In the genomic region with DNA sequence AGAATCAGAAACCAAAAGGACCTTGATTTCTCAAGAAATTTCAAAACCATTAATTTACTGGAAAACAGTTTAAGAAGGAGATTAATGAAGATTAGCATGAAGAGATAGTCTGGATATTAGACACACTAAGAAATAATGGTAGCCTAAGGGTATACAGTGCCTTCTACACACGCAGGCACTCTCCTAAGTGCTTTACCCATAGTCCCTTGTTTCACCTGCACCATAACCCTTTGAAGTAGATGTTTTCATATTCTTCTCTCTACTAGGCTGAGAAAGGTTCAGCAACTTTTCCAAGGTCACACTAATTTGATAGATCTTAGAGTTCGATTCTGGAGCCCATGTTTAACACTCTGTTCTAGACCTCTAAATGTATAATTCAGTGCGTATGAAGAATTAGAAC, we compare ENCODE assay signal across 25 cellular contexts.
A peak's percentile ranks its signal among the peaks of the same experiment; 100 is the strongest.
DNase-seq lines count a peak whose midpoint lies in the region; FAIRE-seq and TF ChIP-seq lines count a peak whose summit lies in the region.
"Had no signal": no experiment of that assay in that cellular context is flagged by ENCODE, and none has a peak within 500 bp of the region (broad histone marks: within the 10 kb centered on the region; RNA-seq: fewer than 3 reads in every experiment).

No MANE protein-coding gene starts in this region.

- H3K27ac Mint-ChIP-seq in CD14-positive monocyte, result peak overlapping the region; percentile 32 to 80 (median 56)
- H3K27ac Mint-ChIP-seq in HFFc6, result peak overlapping the region; percentile 67; the same call in 1 of the 2 replicates
- no peak overlapping the region for H3K27ac Mint-ChIP-seq in astrocyte (ENCODE audit: unreplicated experiment)
- H3K27ac Mint-ChIP-seq in osteocyte (ENCODE audit: unreplicated experiment), result peak overlapping the region; percentile 85
- H3K27ac Mint-ChIP-seq: CD4-positive, alpha-beta T cell had no signal

- FAIRE-seq in astrocyte (lab: Jason Lieb, UNC), result peak; percentile 26
- FAIRE-seq: A549, GM18507, RCC 7860 had no signal

- H3K27me3 Mint-ChIP-seq in CD14-positive monocyte (ENCODE audit: low read depth in 3 of 3), result peaks cover 0 to 2% (median 0%) of the 10 kb centered on the region in 3 donors
- H3K27me3 Mint-ChIP-seq in HFFc6 (ENCODE audit: insufficient read depth), result no peaks in the 10 kb centered on the region
- peaks cover 2% of the 10 kb centered on the region for H3K27me3 Mint-ChIP-seq in astrocyte (ENCODE audit: low read depth, unreplicated experiment)
- H3K27me3 Mint-ChIP-seq in osteocyte (ENCODE audit: unreplicated experiment), result no peaks in the 10 kb centered on the region
- H3K27me3 Mint-ChIP-seq: CD4-positive, alpha-beta T cell had no signal

- H3K4me3 Mint-ChIP-seq in CD14-positive monocyte, result peak overlapping the region in 1 of 2 donors; percentile 29
- no peak overlapping the region for H3K4me3 Mint-ChIP-seq in HFFc6
- no peak overlapping the region for H3K4me3 Mint-ChIP-seq in astrocyte (ENCODE audit: unreplicated experiment)
- no peak overlapping the region for H3K4me3 Mint-ChIP-seq in osteocyte (ENCODE audit: unreplicated experiment)
- H3K4me3 Mint-ChIP-seq: CD4-positive, alpha-beta T cell had no signal

- no peak overlapping the region for H3K9ac ChIP-seq in astrocyte (ENCODE audit: low read length)

- DNase-seq in CD14-positive monocyte (ENCODE audit: low spot score), result no peak
- DNase-seq in HFFc6, result no peak
- DNase-seq in astrocyte (ENCODE audit: low read depth), result no peak
- no peak for DNase-seq in osteocyte (ENCODE audit: extremely low spot score, unreplicated experiment)
- DNase-seq in GM03348 (ENCODE audit: low spot score), result no peak
- no peak for DNase-seq in iPS-NIHi7 (ENCODE audit: extremely low spot score)
- DNase-seq in NCI-H446 treated with DMSO at 0.1 percent for 48 hours (lab: John Stamatoyannopoulos, UW), result no peak
- DNase-seq: BE2C; CD4-positive, alpha-beta T cell; COR-L47; DMS 273 treated with DMSO at 0.1 percent for 48 hours; DMS79 treated with DMSO at 0.1 percent for 48 hours; MG63; NCI-H1092 treated with DMSO at 0.1 percent for 48 hours; NCI-H146; NCI-H2029; NCI-H2171; NCI-H345; NCI-H524 treated with DMSO at 0.1 percent for 48 hours; OCI-M1; T-helper 2 cell had no signal

- H3K79me2 ChIP-seq in astrocyte (ENCODE audit: insufficient read depth, low read length), result no peaks in the 10 kb centered on the region

- H3K27me3 ChIP-seq in astrocyte (ENCODE audit: insufficient read depth, low read length), result no peaks in the 10 kb centered on the region
- H3K27me3 ChIP-seq: BE2C, MG63, SJSA1 had no signal

- peaks cover 9% of the 10 kb centered on the region for H3K4me1 Mint-ChIP-seq in CD14-positive monocyte
- peaks cover 31% of the 10 kb centered on the region for H3K4me1 Mint-ChIP-seq in HFFc6 (ENCODE audit: low read depth)
- peaks cover 9% of the 10 kb centered on the region for H3K4me1 Mint-ChIP-seq in astrocyte (ENCODE audit: low read depth, unreplicated experiment)
- H3K4me1 Mint-ChIP-seq in osteocyte (ENCODE audit: unreplicated experiment), result peaks cover 35% of the 10 kb centered on the region

- H3K36me3 Mint-ChIP-seq in CD14-positive monocyte (no peaks in the 10 kb centered on the region), HFFc6 (ENCODE audit: low read depth) (no peaks in the 10 kb centered on the region), astrocyte (ENCODE audit: low read depth, unreplicated experiment) (no peaks in the 10 kb centered on the region), osteocyte (ENCODE audit: unreplicated experiment) (no peaks in the 10 kb centered on the region)

- H3K4me3 ChIP-seq in astrocyte (ENCODE audit: insufficient read depth, low read depth, low read length), result no peak overlapping the region
- H3K4me3 ChIP-seq: A549, MG63, SJSA1 had no signal

- H4K20me1 ChIP-seq in astrocyte (ENCODE audit: insufficient read depth, low read length), result no peaks in the 10 kb centered on the region

- no peak overlapping the region for H2AFZ ChIP-seq in astrocyte (ENCODE audit: low read depth, low read length)

- peaks cover 0 to 5% (median 4%) of the 10 kb centered on the region in 7 donors for H3K9me3 Mint-ChIP-seq in CD14-positive monocyte
- H3K9me3 Mint-ChIP-seq in HFFc6, result no peaks in the 10 kb centered on the region
- H3K9me3 Mint-ChIP-seq in astrocyte (ENCODE audit: unreplicated experiment), result no peaks in the 10 kb centered on the region
- H3K9me3 Mint-ChIP-seq in osteocyte (ENCODE audit: unreplicated experiment), result no peaks in the 10 kb centered on the region

- H3K4me1 ChIP-seq in astrocyte (ENCODE audit: insufficient read depth, low read length), result no peaks in the 10 kb centered on the region
- H3K4me1 ChIP-seq: A549, BE2C had no signal

- H3K27ac ChIP-seq in astrocyte (ENCODE audit: low read depth, low read length), result no peak overlapping the region
- H3K27ac ChIP-seq: A549, SJSA1 had no signal

- H3K4me2 ChIP-seq in astrocyte (ENCODE audit: low read length), result no peak overlapping the region
- H3K4me2 ChIP-seq: A549 had no signal

- no peaks in the 10 kb centered on the region for H3K36me3 ChIP-seq in astrocyte (ENCODE audit: insufficient read depth, low read length)
- H3K36me3 ChIP-seq: BE2C, MG63, SJSA1 had no signal

- intact Hi-C loops in CD14-positive monocyte (cut with micrococcal nuclease), result no loop called here

- no peak for TF ChIP-seq CTCF in CD14-positive monocyte (IDR thresholded peaks at IDR 0.05)
- TF ChIP-seq CTCF in HFFc6 (IDR thresholded peaks at IDR 0.05), result no peak
- no peak for TF ChIP-seq CTCF in astrocyte (IDR thresholded peaks at IDR 0.05; ENCODE audit: insufficient read depth, low read depth, low read length)
- TF ChIP-seq CTCF in osteocyte (IDR thresholded peaks at IDR 0.05), result no peak

- H3K9me3 ChIP-seq in astrocyte (ENCODE audit: insufficient read depth, low read depth, low read length), result no peaks in the 10 kb centered on the region
- H3K9me3 ChIP-seq: A549, BE2C, MG63, SJSA1 had no signal
